ENCODE assay signal across 1 cellular context in the genomic region with DNA sequence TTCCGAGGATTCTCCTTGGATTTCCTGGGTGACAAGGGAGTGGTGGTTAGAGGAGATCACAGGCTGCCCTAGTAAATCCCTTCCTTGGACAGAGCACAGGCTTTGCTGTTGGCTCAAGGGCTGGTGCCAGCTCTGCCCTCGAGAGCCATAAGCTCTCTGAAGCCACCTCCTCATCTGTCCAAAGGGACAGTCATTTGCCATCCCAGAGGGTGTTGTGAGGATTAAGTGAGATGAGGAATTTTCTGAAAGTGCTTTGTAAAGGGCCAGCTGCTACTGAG.
TF ChIP-seq lines count a peak whose summit lies in the region.

No MANE protein-coding gene starts in this region.

TF ChIP-seq in HEK293T, 16 proteins besides CTCF, POLR2A, EP300 and RAD21:
- TF ChIP-seq CTBP1 (IDR thresholded peaks at IDR 0.05; ENCODE audit: borderline replicate concordance) = no peak
- TF ChIP-seq FOXA1 (IDR thresholded peaks at IDR 0.05) = no peak
- TF ChIP-seq FOXK2 (IDR thresholded peaks at IDR 0.05) = no peak
- no peak for TF ChIP-seq SP1 (IDR thresholded peaks at IDR 0.05)
- no peak for TF ChIP-seq FOXM1 (IDR thresholded peaks at IDR 0.05; ENCODE audit: borderline replicate concordance)
- no peak for TF ChIP-seq ARNT (IDR thresholded peaks at IDR 0.05)
- no peak for TF ChIP-seq L3MBTL2 (conservative IDR thresholded peaks at IDR 0.05)
- no peak for TF ChIP-seq LEF1 (IDR thresholded peaks at IDR 0.05; ENCODE audit: borderline replicate concordance)
- TF ChIP-seq HDGF (IDR thresholded peaks at IDR 0.05; ENCODE audit: borderline replicate concordance) = no peak
- TF ChIP-seq SUZ12 (IDR thresholded peaks at IDR 0.05) = no peak
- TF ChIP-seq, protein P1, sequence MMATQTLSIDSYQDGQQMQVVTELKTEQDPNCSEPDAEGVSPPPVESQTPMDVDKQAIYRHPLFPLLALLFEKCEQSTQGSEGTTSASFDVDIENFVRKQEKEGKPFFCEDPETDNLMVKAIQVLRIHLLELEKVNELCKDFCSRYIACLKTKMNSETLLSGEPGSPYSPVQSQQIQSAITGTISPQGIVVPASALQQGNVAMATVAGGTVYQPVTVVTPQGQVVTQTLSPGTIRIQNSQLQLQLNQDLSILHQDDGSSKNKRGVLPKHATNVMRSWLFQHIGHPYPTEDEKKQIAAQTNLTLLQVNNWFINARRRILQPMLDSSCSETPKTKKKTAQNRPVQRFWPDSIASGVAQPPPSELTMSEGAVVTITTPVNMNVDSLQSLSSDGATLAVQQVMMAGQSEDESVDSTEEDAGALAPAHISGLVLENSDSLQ (IDR thresholded peaks at IDR 0.05) = no peak
